In the genomic region with DNA sequence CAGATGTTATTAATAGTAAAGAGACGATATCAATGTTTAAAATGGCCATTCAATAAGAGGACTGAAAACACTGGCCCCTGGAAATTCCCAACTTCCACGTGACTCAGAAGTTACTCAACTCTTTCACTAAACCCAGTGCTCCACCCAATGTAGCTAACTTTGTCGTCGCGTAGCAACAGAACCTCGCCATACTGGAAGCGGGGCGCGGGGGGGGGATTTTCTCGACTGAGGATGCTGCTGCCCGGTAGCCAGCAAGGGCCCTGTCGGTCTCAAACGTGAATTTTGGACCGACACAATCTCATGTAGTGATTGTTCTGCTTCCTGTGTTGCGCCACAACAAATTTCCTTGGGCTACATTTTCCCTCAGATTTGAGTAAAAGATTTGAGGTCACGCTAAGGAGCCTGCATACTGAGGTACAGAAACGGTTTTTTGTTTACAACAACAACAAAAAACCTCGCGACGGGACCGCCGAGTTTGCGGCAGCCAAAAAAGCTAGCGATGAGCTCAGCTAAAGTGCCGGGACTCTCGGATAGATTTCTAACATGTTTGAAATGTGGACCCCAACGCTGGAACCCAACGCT, we compare ENCODE assay signal across 8 cellular contexts. TPM values are rescaled to one million over a fixed set of nuclear protein-coding genes. Genes with fewer than 3 reads are reported as not detected.
DNase-seq lines count a peak whose midpoint lies in the region; ATAC-seq and TF ChIP-seq lines count a peak whose summit lies in the region.

No MANE protein-coding gene starts in this region.

- H3K4me3 Mint-ChIP-seq in endodermal cell = peak overlapping the region; percentile 86

- TF ChIP-seq CTCF in endodermal cell (conservative IDR thresholded peaks at IDR 0.05) = no peak

- H3K4me1 ChIP-seq in endodermal cell (ENCODE audit: control insufficient read depth, insufficient read depth, low read length) = no peaks in the 10 kb centered on the region
- H3K4me1 ChIP-seq in mesendoderm (ENCODE audit: control insufficient read depth, low read depth, low read length) = no peaks in the 10 kb centered on the region

- peak overlapping the region; percentile 56 for H3K4ac ChIP-seq in mesendoderm (ENCODE audit: low read depth, low read length)

- H3K9me3 ChIP-seq in endodermal cell (ENCODE audit: control insufficient read depth, low read length) = no peaks in the 10 kb centered on the region

- DNase-seq in A172 (ENCODE audit: low spot score) (peak; percentile 94), NOMO-1 (lab: John Stamatoyannopoulos, UW; ENCODE audit: unreplicated experiment in 2 of 2) (peak; percentile 63 to 71), endodermal cell (peak; percentile 92), mesendoderm (peak; percentile 98)
- DNase-seq in activated CD8-positive, alpha-beta memory T cell treated with anti-CD3 and anti-CD28 coated beads, Interleukin-2, amount 50 U/mL, for 1 hour (ENCODE audit: extremely low read depth) = peak; percentile 71
- peak; percentile 60 for DNase-seq in stimulated activated CD8-positive, alpha-beta memory T cell treated with anti-CD3 and anti-CD28 coated beads, Interleukin-12 subunit alpha, Interleukin-12 subunit beta, amount 100 ng/mL, for 4 hours (ENCODE audit: low read depth)

- peaks cover 28% of the 10 kb centered on the region for H3K4me1 Mint-ChIP-seq in endodermal cell

- H4K5ac ChIP-seq in mesendoderm (ENCODE audit: low read length) = no peak overlapping the region

- H3K27ac ChIP-seq in endodermal cell (ENCODE audit: low read depth, low read length) = peak overlapping the region; percentile 99
- H3K27ac ChIP-seq in mesendoderm (ENCODE audit: low read depth, low read length) = peak overlapping the region; percentile 98

- ATAC-seq in GM18520 (IDR thresholded peaks at IDR 0.05; ENCODE audit: unreplicated experiment) = peak; percentile 28
- peak; percentile 52 for ATAC-seq in HG03354 (IDR thresholded peaks at IDR 0.05; ENCODE audit: poor library complexity, severe bottlenecking, unreplicated experiment)

- H3K27me3 ChIP-seq in endodermal cell (ENCODE audit: control insufficient read depth, insufficient read depth, low read length, poor library complexity, severe bottlenecking) (no peaks in the 10 kb centered on the region), mesendoderm (ENCODE audit: insufficient read depth, low read length, poor library complexity) (no peaks in the 10 kb centered on the region)

- peak overlapping the region; percentile 91 for H3K18ac ChIP-seq in mesendoderm (ENCODE audit: low read length)

- H2BK5ac ChIP-seq in mesendoderm (ENCODE audit: low read length) = peak overlapping the region; percentile 88

- no peaks in the 10 kb centered on the region for H3K27me3 Mint-ChIP-seq in endodermal cell (ENCODE audit: insufficient read depth)

- peak overlapping the region; percentile 54 for H3K23ac ChIP-seq in mesendoderm (ENCODE audit: low read length)

- H3K79me1 ChIP-seq in mesendoderm (ENCODE audit: low read length) = no peaks in the 10 kb centered on the region

- peak overlapping the region; percentile 45 for H2BK120ac ChIP-seq in mesendoderm (ENCODE audit: low read depth, low read length)

- WGBS in endodermal cell (ENCODE audit: insufficient coverage in 1 of 2, insufficient read length in 1 of 2), 2 experiments = 2 to 4% methylated on average over 17 to 28 of the region's 28 CpGs
- whole genome bisulfite sequencing in mesendoderm (ENCODE audit: extremely low coverage, insufficient coverage, low lambda C conversion rate) = no CpG with 5 or more reads among the region's 28 CpGs

- H3K4me2 ChIP-seq in mesendoderm (ENCODE audit: low read length) = peak overlapping the region; percentile 90

- H4K8ac ChIP-seq in mesendoderm (ENCODE audit: low read depth, low read length) = peak overlapping the region; percentile 91

- H3K9ac ChIP-seq in endodermal cell (ENCODE audit: extremely low read depth, low read length, poor library complexity, severe bottlenecking) = peak overlapping the region; percentile 98
- peak overlapping the region; percentile 86 for H3K9ac ChIP-seq in mesendoderm (ENCODE audit: low read length)

- peak overlapping the region; percentile 100 for H3K27ac Mint-ChIP-seq in endodermal cell

- H2AK5ac ChIP-seq in mesendoderm (ENCODE audit: low read length) = no peak overlapping the region

- H2BK15ac ChIP-seq in mesendoderm (replicated peaks; ENCODE audit: low read depth) = peak overlapping the region; percentile 74

- H3K9me3 Mint-ChIP-seq in endodermal cell = no peaks in the 10 kb centered on the region

- no peaks in the 10 kb centered on the region for H3K36me3 ChIP-seq in endodermal cell (ENCODE audit: control insufficient read depth, insufficient read depth, low read length)
- no peaks in the 10 kb centered on the region for H3K36me3 ChIP-seq in mesendoderm (ENCODE audit: control insufficient read depth, insufficient read depth, low read length)

- no peaks in the 10 kb centered on the region for H3K79me2 ChIP-seq in mesendoderm (ENCODE audit: control insufficient read depth, insufficient read depth, low read length)

- peak overlapping the region; percentile 92 for H3K4me3 ChIP-seq in endodermal cell (ENCODE audit: low read length)
- H3K4me3 ChIP-seq in mesendoderm (ENCODE audit: low read length) = peak overlapping the region; percentile 76

- peak overlapping the region; percentile 95 for H3K56ac ChIP-seq in mesendoderm (ENCODE audit: low read length)

- peaks cover 8% of the 10 kb centered on the region for H3K36me3 Mint-ChIP-seq in endodermal cell (ENCODE audit: low read depth)

RNA-seq across cellular contexts. Expression of a gene that starts 1.0 kb away (rescaled TPM):
- total RNA-seq in A172 (2014; rRNA removed; shearing (Covaris generic)) = 16.8 and 18.6 TPM in 2 replicates
- 10 to 100 TPM in 1 of 2 donors, 1 to 10 TPM in 1; 9.2 to 12.0 TPM for total RNA-seq in endodermal cell
- 14.5 TPM for polyA plus RNA-seq in endodermal cell (2013, experiment 1 of 2)
- polyA plus RNA-seq in endodermal cell (2013, experiment 2 of 2) = 12.9 TPM
- polyA plus RNA-seq in mesendoderm (2013, experiment 1 of 2) = 7.7 TPM
- 7.5 TPM for polyA plus RNA-seq in mesendoderm (2013, experiment 2 of 2)

RNA-seq across cellular contexts. Expression of a gene that starts 35.3 kb away (rescaled TPM):
- total RNA-seq in A172 (2014; rRNA removed; shearing (Covaris generic)) = 0.79 and 2.4 TPM in 2 replicates
- total RNA-seq in endodermal cell = 1 to 10 TPM; 1.1 to 2.3 TPM
- polyA plus RNA-seq in endodermal cell (2013, experiment 1 of 2) = 0.39 TPM
- polyA plus RNA-seq in endodermal cell (2013, experiment 2 of 2) = 0.87 TPM
- 3.7 TPM for polyA plus RNA-seq in mesendoderm (2013, experiment 1 of 2)
- polyA plus RNA-seq in mesendoderm (2013, experiment 2 of 2) = 3.8 TPM

Comparison
In these comparisons a context has a peak if more than half of its experiments do, and no peak if none do; other contexts are left out.
1. Peak in every context shown above with its lines: DNase-seq, ATAC-seq, H3K4me3 ChIP-seq and H3K27ac ChIP-seq.